9 cellular contexts compared by ENCODE assay signal in genomic region chr6:7058250-7058923, GRCh38. TPM values are rescaled to one million over a fixed set of nuclear protein-coding genes. Genes with fewer than 3 reads are reported as not detected.
DNase-seq lines count a peak whose midpoint lies in the region; ATAC-seq and TF ChIP-seq lines count a peak whose summit lies in the region.
"Had no signal": no experiment of that assay in that cellular context is flagged by ENCODE, and none has a peak within 500 bp of the region (broad histone marks: within the 10 kb centered on the region; RNA-seq: fewer than 3 reads in every experiment).

No MANE protein-coding gene starts in this region.

- H3K9me3 ChIP-seq in Panc1 (ENCODE audit: control insufficient read depth, insufficient read depth, low read depth, low read length) (no peaks in the 10 kb centered on the region), WERI-Rb-1 (ENCODE audit: severe bottlenecking) (no peaks in the 10 kb centered on the region)

- H3K4me3 Mint-ChIP-seq in stimulated activated effector memory CD8-positive, alpha-beta T cell treated with anti-CD3 and anti-CD28 coated beads, Interleukin-12 subunit alpha, Interleukin-12 subunit beta, amount 100 ng/mL, for 72 hours = no peak overlapping the region

- intact Hi-C loops in Panc1 (cut with micrococcal nuclease; ENCODE audit: unreplicated experiment) = no loop called here

- CTCF ChIA-PET in Panc1 (lab: Charles Lee) = no interaction called here

- no peaks in the 10 kb centered on the region for H3K4me1 Mint-ChIP-seq in stimulated activated effector memory CD8-positive, alpha-beta T cell treated with anti-CD3 and anti-CD28 coated beads, Interleukin-12 subunit alpha, Interleukin-12 subunit beta, amount 100 ng/mL, for 72 hours

- peak; percentile 51; the same call in 1 of the 2 replicates for ATAC-seq in Panc1
- peak; percentile 84 for ATAC-seq in stimulated activated effector memory CD8-positive, alpha-beta T cell treated with anti-CD3 and anti-CD28 coated beads, Interleukin-12 subunit alpha, Interleukin-12 subunit beta, amount 100 ng/mL, for 72 hours

- no TSS peak for BruUV-seq in Panc1 (replicated peaks; lab: Mats Ljungman, UMichigan)

- H3K4me1 ChIP-seq in Panc1 (ENCODE audit: control insufficient read depth, insufficient read depth, low read length) = no peaks in the 10 kb centered on the region

- no peaks in the 10 kb centered on the region for H3K36me3 Mint-ChIP-seq in stimulated activated effector memory CD8-positive, alpha-beta T cell treated with anti-CD3 and anti-CD28 coated beads, Interleukin-12 subunit alpha, Interleukin-12 subunit beta, amount 100 ng/mL, for 72 hours

- H3K36me3 ChIP-seq in Panc1 (ENCODE audit: control insufficient read depth, insufficient read depth, low read length) (no peaks in the 10 kb centered on the region), WERI-Rb-1 (no peaks in the 10 kb centered on the region)

- in situ Hi-C loops in Panc1 (cut with HindIII; ENCODE audit: low pct_unique_long_range_greater_than_20kb, low sequenced_read_pairs) = no loop called here

- H3K4me3 ChIP-seq in Panc1 (ENCODE audit: low read depth in 2 of 2, low read length in 2 of 2) = no peak overlapping the region
- H3K4me3 ChIP-seq in WERI-Rb-1 (ENCODE audit: low read depth, low read length) = no peak overlapping the region

- no peaks in the 10 kb centered on the region for H3K9me3 Mint-ChIP-seq in stimulated activated effector memory CD8-positive, alpha-beta T cell treated with anti-CD3 and anti-CD28 coated beads, Interleukin-12 subunit alpha, Interleukin-12 subunit beta, amount 100 ng/mL, for 72 hours

- POLR2A ChIA-PET in Panc1 (lab: Charles Lee) = interaction anchor here (0.6 kb wide), 1 partner anchor 48 kb away, joined by 4 read pairs; no protein-coding TSS in a partner anchor

- H3K27ac ChIP-seq in Panc1 (ENCODE audit: low read length) (no peak overlapping the region), WERI-Rb-1 (no peak overlapping the region; the same call in 1 of the 2 replicates)

- H3K27me3 ChIP-seq in Panc1 (ENCODE audit: control insufficient read depth, insufficient read depth, low read length) = no peaks in the 10 kb centered on the region
- H3K27me3 ChIP-seq in WERI-Rb-1 (ENCODE audit: insufficient read depth, low read depth, severe bottlenecking) = no peaks in the 10 kb centered on the region

- H3K27ac Mint-ChIP-seq in stimulated activated effector memory CD8-positive, alpha-beta T cell treated with anti-CD3 and anti-CD28 coated beads, Interleukin-12 subunit alpha, Interleukin-12 subunit beta, amount 100 ng/mL, for 72 hours = peak overlapping the region; percentile 23

- TF ChIP-seq CTCF in Panc1 (IDR thresholded peaks at IDR 0.05) (no peak), WERI-Rb-1 (IDR thresholded peaks at IDR 0.05; ENCODE audit: low read depth, low read length) (no peak)

- DNase-seq in DMS79 (lab: John Stamatoyannopoulos, UW) (peak; percentile 37), DMS79 treated with DMSO at 0.1 percent for 48 hours (lab: John Stamatoyannopoulos, UW) (no peak), Panc1 (ENCODE audit: low read depth, low spot score) (peak; percentile 74), fibroblast of gingiva (ENCODE audit: low read depth) (peak; percentile 50), occipital lobe (lab: John Stamatoyannopoulos, UW) (no peak), WERI-Rb-1 (no peak), cortex of kidney (lab: John Stamatoyannopoulos, UW) (no peak)
- no peak for DNase-seq in stimulated activated effector memory CD8-positive, alpha-beta T cell treated with anti-CD3 and anti-CD28 coated beads, Interleukin-12 subunit alpha, Interleukin-12 subunit beta, amount 100 ng/mL, for 72 hours (ENCODE audit: low spot score in 2 of 2)
- DNase-seq: NCI-H187 had no signal

RNA-seq across cellular contexts. Expression of gene RREB1, which starts 49.4 kb away (rescaled TPM):
- total RNA-seq in Panc1 (2021; ENCODE audit: unreplicated experiment) (30.7 TPM), occipital lobe (1.4 TPM)
- polyA plus RNA-seq in Panc1 (2012; ENCODE audit: insufficient read length) = 17.9 TPM

Comparison
In these comparisons a context has a peak if more than half of its experiments do, and no peak if none do; other contexts are left out.
1. DNase-seq: peak in DMS79 (single experiment), Panc1 (single experiment) and fibroblast of gingiva (single experiment); none in DMS79 treated with DMSO at 0.1 percent for 48 hours (single experiment), stimulated activated effector memory CD8-positive, alpha-beta T cell treated with anti-CD3 and anti-CD28 coated beads, Interleukin-12 subunit alpha, Interleukin-12 subunit beta, amount 100 ng/mL, for 72 hours (0 of 2), occipital lobe (single experiment), WERI-Rb-1 (single experiment) and cortex of kidney (single experiment).
2. RNA of gene RREB1, which starts 49.4 kb away (total RNA-seq): 30.7 TPM in Panc1 (single experiment); 1.4 TPM in occipital lobe (single experiment); every median in the first group is over 10 times any median in the second.